ENCODE assay signal across 21 cellular contexts in the genomic region with DNA sequence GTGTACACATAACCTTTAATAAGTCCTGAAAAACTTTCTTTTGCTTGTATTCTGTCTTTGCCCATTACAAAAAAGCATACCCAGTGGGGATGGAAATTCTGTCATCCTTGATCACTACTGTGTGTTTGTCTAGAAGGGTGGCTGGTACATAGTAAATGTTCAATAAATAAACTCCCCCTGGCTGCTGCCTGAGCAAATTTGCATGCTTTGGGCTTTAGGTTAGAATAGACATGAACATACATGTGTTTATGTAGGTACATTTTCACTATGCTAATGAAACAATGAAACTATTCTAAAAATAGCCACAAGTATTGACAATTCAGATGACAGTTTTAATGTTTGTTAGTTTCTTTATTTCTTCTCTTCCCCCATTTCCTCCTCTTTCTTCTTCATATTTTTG. TPM values are rescaled to one million over a fixed set of nuclear protein-coding genes. Genes with fewer than 3 reads are reported as not detected.
A peak's percentile ranks its signal among the peaks of the same experiment; 100 is the strongest.
DNase-seq lines count a peak whose midpoint lies in the region; ATAC-seq, FAIRE-seq and TF ChIP-seq lines count a peak whose summit lies in the region.
"Had no signal": no experiment of that assay in that cellular context is flagged by ENCODE, and none has a peak within 500 bp of the region (broad histone marks: within the 10 kb centered on the region; RNA-seq: fewer than 3 reads in every experiment).

No MANE protein-coding gene starts in this region.

- no peak for TF ChIP-seq CTCF in CD4-positive, alpha-beta T cell (IDR thresholded peaks at IDR 0.05)

- no peak for ATAC-seq in CD4-positive, alpha-beta T cell (ENCODE audit: poor library complexity)
- ATAC-seq in GM19023 (IDR thresholded peaks at IDR 0.05; ENCODE audit: unreplicated experiment) (peak; percentile 70), GM21737 (IDR thresholded peaks at IDR 0.05; ENCODE audit: unreplicated experiment) (peak; percentile 59), HG03432 (IDR thresholded peaks at IDR 0.05; ENCODE audit: unreplicated experiment) (peak; percentile 72), GM21526 (IDR thresholded peaks at IDR 0.05; ENCODE audit: low FRiP score, unreplicated experiment) (no peak)
- no peak for ATAC-seq in activated naive CD8-positive, alpha-beta T cell treated with anti-CD3 and anti-CD28 coated beads, Interleukin-2, amount 50 U/mL, for 24 hours
- ATAC-seq: A549, foreskin keratinocyte had no signal

- intact Hi-C loops in CD4-positive, alpha-beta T cell (cut with DNase I, micrococcal nuclease), result loop anchor here in 1 of 2 experiments (2.0 kb wide), 1 partner anchor 15 kb away; no protein-coding TSS in a partner anchor

- H3K4me3 Mint-ChIP-seq in CD4-positive, alpha-beta T cell, result no peak overlapping the region
- H3K4me3 Mint-ChIP-seq in activated naive CD8-positive, alpha-beta T cell treated with anti-CD3 and anti-CD28 coated beads, Interleukin-2, amount 50 U/mL, for 24 hours, result no peak overlapping the region
- H3K4me3 Mint-ChIP-seq: mesothelial cell of epicardium; stimulated activated naive CD8-positive, alpha-beta T cell treated with anti-CD3 and anti-CD28 coated beads, Interleukin-15, Interleukin-2, amounts not matched to agents 100 ng/mL and 50 ng/mL, for 24 hours; T-helper 2 cell treated with Interferon-gamma antibody and Interleukin-4, amounts not matched to agents 5 μg/mL and 100 μg/mL, for 36 hours had no signal

- peak overlapping the region; percentile 1 for H3K27ac Mint-ChIP-seq in CD4-positive, alpha-beta T cell
- H3K27ac Mint-ChIP-seq in activated naive CD8-positive, alpha-beta T cell treated with anti-CD3 and anti-CD28 coated beads, Interleukin-2, amount 50 U/mL, for 24 hours, result no peak overlapping the region
- H3K27ac Mint-ChIP-seq: mesothelial cell of epicardium; stimulated activated naive CD8-positive, alpha-beta T cell treated with anti-CD3 and anti-CD28 coated beads, Interleukin-15, Interleukin-2, amounts not matched to agents 100 ng/mL and 50 ng/mL, for 24 hours; T-helper 2 cell treated with Interferon-gamma antibody and Interleukin-4, amounts not matched to agents 5 μg/mL and 100 μg/mL, for 36 hours had no signal

- peaks cover 6% of the 10 kb centered on the region for H3K9me3 ChIP-seq in CD4-positive, alpha-beta T cell (ENCODE audit: control insufficient read depth, low read length)
- H3K9me3 ChIP-seq: A549, prostate gland had no signal

- FAIRE-seq in GM19239 (lab: Jason Lieb, UNC), result no peak
- FAIRE-seq: A549, astrocyte, HTR-8/SVneo had no signal

- no peaks in the 10 kb centered on the region for H3K27me3 ChIP-seq in CD4-positive, alpha-beta T cell (ENCODE audit: control insufficient read depth, insufficient read depth, low read length)
- H3K27me3 ChIP-seq: foreskin keratinocyte had no signal

- H3K4me1 Mint-ChIP-seq in CD4-positive, alpha-beta T cell (ENCODE audit: low read depth), result peaks cover 20% of the 10 kb centered on the region
- peaks cover 7% of the 10 kb centered on the region for H3K4me1 Mint-ChIP-seq in activated naive CD8-positive, alpha-beta T cell treated with anti-CD3 and anti-CD28 coated beads, Interleukin-2, amount 50 U/mL, for 24 hours
- H3K4me1 Mint-ChIP-seq: mesothelial cell of epicardium had no signal

- no peak for DNase-seq in CD4-positive, alpha-beta T cell
- no peak for DNase-seq in activated naive CD8-positive, alpha-beta T cell treated with anti-CD3 and anti-CD28 coated beads, Interleukin-2, amount 50 U/mL, for 24 hours
- DNase-seq in medulla oblongata (ENCODE audit: extremely low spot score) (no peak), GM19239 (ENCODE audit: insufficient read length, low spot score) (no peak)
- DNase-seq: activated CD4-positive, CD25-positive, alpha-beta regulatory T cell; activated gamma-delta T cell treated with Interleukin-2 at 50 U/mL for 16 hours; CD4-positive, CD25-positive, alpha-beta regulatory T cell; foreskin keratinocyte; NCI-H1417; SIG-M5 had no signal

- CTCF ChIA-PET in CD4-positive, alpha-beta T cell (lab: Charles Lee), result no interaction called here

- no peak overlapping the region for H3K27ac ChIP-seq in CD4-positive, alpha-beta T cell (ENCODE audit: low read depth, low read length)
- H3K27ac ChIP-seq: A549, foreskin keratinocyte, prostate gland had no signal

- no peaks in the 10 kb centered on the region for H3K27me3 Mint-ChIP-seq in CD4-positive, alpha-beta T cell
- no peaks in the 10 kb centered on the region for H3K27me3 Mint-ChIP-seq in activated naive CD8-positive, alpha-beta T cell treated with anti-CD3 and anti-CD28 coated beads, Interleukin-2, amount 50 U/mL, for 24 hours
- H3K27me3 Mint-ChIP-seq: CD4-positive, CD25-positive, alpha-beta regulatory T cell; stimulated activated naive CD8-positive, alpha-beta T cell treated with anti-CD3 and anti-CD28 coated beads, Interleukin-15, Interleukin-2, amounts not matched to agents 100 ng/mL and 50 ng/mL, for 24 hours had no signal

- peaks cover 2% of the 10 kb centered on the region for H3K9me3 Mint-ChIP-seq in CD4-positive, alpha-beta T cell
- H3K9me3 Mint-ChIP-seq in activated naive CD8-positive, alpha-beta T cell treated with anti-CD3 and anti-CD28 coated beads, Interleukin-2, amount 50 U/mL, for 24 hours, result peaks cover 8% of the 10 kb centered on the region
- H3K9me3 Mint-ChIP-seq: T-helper 2 cell treated with Interferon-gamma antibody and Interleukin-4, amounts not matched to agents 5 μg/mL and 100 μg/mL, for 36 hours had no signal

- peaks cover 17% of the 10 kb centered on the region for H3K36me3 Mint-ChIP-seq in CD4-positive, alpha-beta T cell (ENCODE audit: low read depth)
- H3K36me3 Mint-ChIP-seq in activated naive CD8-positive, alpha-beta T cell treated with anti-CD3 and anti-CD28 coated beads, Interleukin-2, amount 50 U/mL, for 24 hours (ENCODE audit: low read depth), result no peaks in the 10 kb centered on the region
- H3K36me3 Mint-ChIP-seq: mesothelial cell of epicardium had no signal

- POLR2A ChIA-PET in CD4-positive, alpha-beta T cell (lab: Charles Lee), result no interaction called here

RNA-seq across cellular contexts. Expression of a gene that starts 36.1 kb away (rescaled TPM):
- 1 to 10 TPM; 1.6 to 1.8 TPM for total RNA-seq in CD4-positive, alpha-beta T cell

Comparison
In these comparisons a context has a peak if more than half of its experiments do, and no peak if none do; other contexts are left out.
1. ATAC-seq: peak in GM19023 (single experiment), GM21737 (single experiment) and HG03432 (single experiment); none in CD4-positive, alpha-beta T cell (single experiment), activated naive CD8-positive, alpha-beta T cell treated with anti-CD3 and anti-CD28 coated beads, Interleukin-2, amount 50 U/mL, for 24 hours (single experiment) and GM21526 (single experiment).